Comparison of ENCODE assay signal across 1 cellular context in genomic region chr3:196636369-196637349, GRCh38.
TF ChIP-seq lines count a peak whose summit lies in the region.

No MANE protein-coding gene starts in this region.

TF ChIP-seq in K562, 482 proteins besides CTCF, POLR2A, EP300 and RAD21:
- no peak for TF ChIP-seq MAX (CRISPR knock-in tag; IDR thresholded peaks at IDR 0.05)
- TF ChIP-seq PHF21A (IDR thresholded peaks at IDR 0.05; ENCODE audit: borderline replicate concordance, low read depth) = no peak
- peak; percentile 37 for TF ChIP-seq CEBPG (CRISPR knock-in tag; IDR thresholded peaks at IDR 0.05)
- TF ChIP-seq CEBPG (tag; conservative IDR thresholded peaks at IDR 0.05 in 1 of 2, IDR thresholded peaks at IDR 0.05 in 1 of 2) = no peak
- TF ChIP-seq CEBPB (tag; IDR thresholded peaks at IDR 0.05) = peak; percentile 31; the same call in 1 of the 2 replicates
- no peak for TF ChIP-seq ESRRA (IDR thresholded peaks at IDR 0.05; ENCODE audit: borderline replicate concordance, low read depth)
- TF ChIP-seq ZBTB8A (IDR thresholded peaks at IDR 0.05; ENCODE audit: partially characterized antibody) = no peak
- TF ChIP-seq, protein P1, sequence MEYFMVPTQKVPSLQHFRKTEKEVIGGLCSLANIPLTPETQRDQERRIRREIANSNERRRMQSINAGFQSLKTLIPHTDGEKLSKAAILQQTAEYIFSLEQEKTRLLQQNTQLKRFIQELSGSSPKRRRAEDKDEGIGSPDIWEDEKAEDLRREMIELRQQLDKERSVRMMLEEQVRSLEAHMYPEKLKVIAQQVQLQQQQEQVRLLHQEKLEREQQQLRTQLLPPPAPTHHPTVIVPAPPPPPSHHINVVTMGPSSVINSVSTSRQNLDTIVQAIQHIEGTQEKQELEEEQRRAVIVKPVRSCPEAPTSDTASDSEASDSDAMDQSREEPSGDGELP (CRISPR knock-in tag; IDR thresholded peaks at IDR 0.05; ENCODE audit: borderline replicate concordance) = no peak
- TF ChIP-seq, protein P2, sequence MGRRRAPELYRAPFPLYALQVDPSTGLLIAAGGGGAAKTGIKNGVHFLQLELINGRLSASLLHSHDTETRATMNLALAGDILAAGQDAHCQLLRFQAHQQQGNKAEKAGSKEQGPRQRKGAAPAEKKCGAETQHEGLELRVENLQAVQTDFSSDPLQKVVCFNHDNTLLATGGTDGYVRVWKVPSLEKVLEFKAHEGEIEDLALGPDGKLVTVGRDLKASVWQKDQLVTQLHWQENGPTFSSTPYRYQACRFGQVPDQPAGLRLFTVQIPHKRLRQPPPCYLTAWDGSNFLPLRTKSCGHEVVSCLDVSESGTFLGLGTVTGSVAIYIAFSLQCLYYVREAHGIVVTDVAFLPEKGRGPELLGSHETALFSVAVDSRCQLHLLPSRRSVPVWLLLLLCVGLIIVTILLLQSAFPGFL (CRISPR knock-in tag; IDR thresholded peaks at IDR 0.05) = no peak
- TF ChIP-seq ELF1 (tag; IDR thresholded peaks at IDR 0.05) = no peak
- TF ChIP-seq VEZF1 (CRISPR knock-in tag; IDR thresholded peaks at IDR 0.05) = no peak
- TF ChIP-seq ZNF121 (CRISPR knock-in tag; conservative IDR thresholded peaks at IDR 0.05) = peak; percentile 83
- TF ChIP-seq, protein P3, sequence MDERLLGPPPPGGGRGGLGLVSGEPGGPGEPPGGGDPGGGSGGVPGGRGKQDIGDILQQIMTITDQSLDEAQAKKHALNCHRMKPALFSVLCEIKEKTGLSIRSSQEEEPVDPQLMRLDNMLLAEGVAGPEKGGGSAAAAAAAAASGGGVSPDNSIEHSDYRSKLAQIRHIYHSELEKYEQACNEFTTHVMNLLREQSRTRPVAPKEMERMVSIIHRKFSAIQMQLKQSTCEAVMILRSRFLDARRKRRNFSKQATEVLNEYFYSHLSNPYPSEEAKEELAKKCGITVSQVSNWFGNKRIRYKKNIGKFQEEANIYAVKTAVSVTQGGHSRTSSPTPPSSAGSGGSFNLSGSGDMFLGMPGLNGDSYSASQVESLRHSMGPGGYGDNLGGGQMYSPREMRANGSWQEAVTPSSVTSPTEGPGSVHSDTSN (CRISPR knock-in tag; IDR thresholded peaks at IDR 0.05; ENCODE audit: low read depth) = no peak
- TF ChIP-seq, protein P3 (tag; conservative IDR thresholded peaks at IDR 0.05; ENCODE audit: low read depth) = no peak
- TF ChIP-seq KDM2B (CRISPR knock-in tag; IDR thresholded peaks at IDR 0.05) = no peak
- TF ChIP-seq, protein P4, sequence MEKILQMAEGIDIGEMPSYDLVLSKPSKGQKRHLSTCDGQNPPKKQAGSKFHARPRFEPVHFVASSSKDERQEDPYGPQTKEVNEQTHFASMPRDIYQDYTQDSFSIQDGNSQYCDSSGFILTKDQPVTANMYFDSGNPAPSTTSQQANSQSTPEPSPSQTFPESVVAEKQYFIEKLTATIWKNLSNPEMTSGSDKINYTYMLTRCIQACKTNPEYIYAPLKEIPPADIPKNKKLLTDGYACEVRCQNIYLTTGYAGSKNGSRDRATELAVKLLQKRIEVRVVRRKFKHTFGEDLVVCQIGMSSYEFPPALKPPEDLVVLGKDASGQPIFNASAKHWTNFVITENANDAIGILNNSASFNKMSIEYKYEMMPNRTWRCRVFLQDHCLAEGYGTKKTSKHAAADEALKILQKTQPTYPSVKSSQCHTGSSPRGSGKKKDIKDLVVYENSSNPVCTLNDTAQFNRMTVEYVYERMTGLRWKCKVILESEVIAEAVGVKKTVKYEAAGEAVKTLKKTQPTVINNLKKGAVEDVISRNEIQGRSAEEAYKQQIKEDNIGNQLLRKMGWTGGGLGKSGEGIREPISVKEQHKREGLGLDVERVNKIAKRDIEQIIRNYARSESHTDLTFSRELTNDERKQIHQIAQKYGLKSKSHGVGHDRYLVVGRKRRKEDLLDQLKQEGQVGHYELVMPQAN (IDR thresholded peaks at IDR 0.05; ENCODE audit: borderline replicate concordance) = no peak
- TF ChIP-seq ZKSCAN8 (CRISPR knock-in tag; IDR thresholded peaks at IDR 0.05) = no peak
